ENCODE assay signal across 30 cellular contexts in the genomic region with DNA sequence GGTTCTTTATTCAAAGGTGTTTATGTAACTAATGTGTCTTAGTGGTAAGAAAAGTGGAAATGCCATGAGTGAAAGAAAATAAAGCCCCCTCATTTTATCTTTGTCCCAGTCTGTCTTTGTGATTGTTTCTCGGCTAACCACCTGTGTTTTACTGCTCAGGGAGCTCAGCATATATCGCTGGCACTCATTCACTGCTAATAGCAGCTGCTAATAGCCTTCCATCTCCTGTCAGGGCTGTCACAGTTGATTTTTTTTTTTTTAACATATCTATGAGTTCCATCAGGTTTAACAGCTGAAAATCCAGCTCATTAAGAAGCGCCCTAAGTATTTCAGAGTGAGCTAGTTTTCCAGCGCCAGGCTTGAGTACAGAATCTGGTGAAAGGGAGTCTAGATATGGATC.
"Had no signal": no experiment of that assay in that cellular context is flagged by ENCODE, and none has a peak within 500 bp of the region (broad histone marks: within the 10 kb centered on the region; RNA-seq: fewer than 3 reads in every experiment).

No MANE protein-coding gene starts in this region.

- H3K27me3 Mint-ChIP-seq: progenitor cell of endocrine pancreas; stimulated activated memory B cell treated with anti-CD40 and anti-IgM and Interleukin-4, amounts not matched to agents 10 μg/mL and 1 μg/mL and 100 μg/mL, for 72 hours; stimulated activated naive CD8-positive, alpha-beta T cell treated with anti-CD3 and anti-CD28 coated beads, Interleukin-15, amount 100 ng/mL, for 72 hours had no signal

- H3K27me3 ChIP-seq: neutrophil, right lobe of liver, sigmoid colon, suprapubic skin, testis, tibial artery, transverse colon, upper lobe of right lung had no signal

- H3K4me1 Mint-ChIP-seq: naive B cell; naive thymus-derived CD8-positive, alpha-beta T cell; stimulated activated memory B cell treated with anti-CD40 and anti-IgM and Interleukin-4, amounts not matched to agents 10 μg/mL and 1 μg/mL and 100 μg/mL, for 72 hours; stimulated activated naive CD8-positive, alpha-beta T cell treated with anti-CD3 and anti-CD28 coated beads, Interleukin-15, amount 100 ng/mL, for 72 hours had no signal

- H3K9me3 ChIP-seq: neutrophil, pancreas, psoas muscle, right lobe of liver, sigmoid colon, suprapubic skin, testis, tibial artery, transverse colon, upper lobe of right lung, uterus had no signal

- H3K27ac Mint-ChIP-seq: naive thymus-derived CD8-positive, alpha-beta T cell; natural killer cell treated with Interleukin-12 subunit alpha and Interleukin-12 subunit beta and Interleukin-15 and Interleukin-18, amount 100 ng/mL, for 72 hours; progenitor cell of endocrine pancreas; stimulated activated memory B cell treated with anti-CD40 and anti-IgM and Interleukin-4, amounts not matched to agents 10 μg/mL and 1 μg/mL and 100 μg/mL, for 72 hours; stimulated activated naive CD8-positive, alpha-beta T cell treated with anti-CD3 and anti-CD28 coated beads, Interleukin-15, amount 100 ng/mL, for 72 hours; type B pancreatic cell had no signal

- DNase-seq: naive B cell; naive thymus-derived CD8-positive, alpha-beta T cell; nucleus accumbens; pancreas; posterior cingulate gyrus; psoas muscle; right cardiac atrium; right lobe of liver; sigmoid colon; small intestine; stimulated activated CD4-positive, alpha-beta T cell treated with anti-CD3 and anti-CD28 coated beads, Interleukin-15, amount 100 ng/mL, for 24 hours; stimulated activated CD4-positive, alpha-beta T cell treated with anti-CD3 and anti-CD28 coated beads, Interleukin-4, amount 100 ng/mL, for 1 hour; stimulated activated CD4-positive, alpha-beta T cell treated with anti-CD3 and anti-CD28 coated beads, Interleukin-4, amount 100 ng/mL, for 4 hours; stimulated activated CD8-positive, alpha-beta memory T cell treated with anti-CD3 and anti-CD28 coated beads, Interleukin-4, amount 100 ng/mL, for 48 hours; stimulated activated naive CD4-positive, alpha-beta T cell; stimulated activated naive CD8-positive, alpha-beta T cell treated with anti-CD3 and anti-CD28 coated beads, Interleukin-15, amount 100 ng/mL, for 72 hours; stimulated activated naive CD8-positive, alpha-beta T cell treated with anti-CD3 and anti-CD28 coated beads, Interleukin-15, Interleukin-2, amounts not matched to agents 100 U/mL and 50 U/mL, for 24 hours; substantia nigra; testis; tibial artery; transverse colon; upper lobe of right lung; uterus had no signal

- H3K4me3 Mint-ChIP-seq: naive B cell; naive thymus-derived CD8-positive, alpha-beta T cell; natural killer cell treated with Interleukin-12 subunit alpha and Interleukin-12 subunit beta and Interleukin-15 and Interleukin-18, amount 100 ng/mL, for 72 hours; neural crest cell; stimulated activated memory B cell treated with anti-CD40 and anti-IgM and Interleukin-4, amounts not matched to agents 10 μg/mL and 1 μg/mL and 100 μg/mL, for 72 hours; stimulated activated naive CD8-positive, alpha-beta T cell treated with anti-CD3 and anti-CD28 coated beads, Interleukin-15, amount 100 ng/mL, for 72 hours; type B pancreatic cell had no signal

- H3K36me3 ChIP-seq: neutrophil, pancreas, right lobe of liver, sigmoid colon, suprapubic skin, tibial artery, transverse colon, upper lobe of right lung, uterus had no signal

- H3K4me3 ChIP-seq: pancreas, psoas muscle, right lobe of liver, sigmoid colon, suprapubic skin, testis, tibial artery, transverse colon, upper lobe of right lung, uterus had no signal

- H3K36me3 Mint-ChIP-seq: naive B cell; naive thymus-derived CD8-positive, alpha-beta T cell; natural killer cell treated with Interleukin-12 subunit alpha and Interleukin-12 subunit beta and Interleukin-15 and Interleukin-18, amount 100 ng/mL, for 72 hours; stimulated activated memory B cell treated with anti-CD40 and anti-IgM and Interleukin-4, amounts not matched to agents 10 μg/mL and 1 μg/mL and 100 μg/mL, for 72 hours; type B pancreatic cell had no signal

- H3K9me3 Mint-ChIP-seq: naive thymus-derived CD8-positive, alpha-beta T cell; natural killer cell treated with Interleukin-12 subunit alpha and Interleukin-12 subunit beta and Interleukin-15 and Interleukin-18, amount 100 ng/mL, for 72 hours; neural crest cell; stimulated activated naive CD8-positive, alpha-beta T cell treated with anti-CD3 and anti-CD28 coated beads, Interleukin-15, amount 100 ng/mL, for 72 hours; type B pancreatic cell had no signal

- H3K4me1 ChIP-seq: pancreas, psoas muscle, right lobe of liver, sigmoid colon, suprapubic skin, testis, tibial artery, transverse colon, upper lobe of right lung, uterus had no signal

- H3K27ac ChIP-seq: neutrophil, pancreas, psoas muscle, right lobe of liver, sigmoid colon, suprapubic skin, testis, tibial artery, transverse colon, upper lobe of right lung, uterus had no signal
